ENCODE assay signal across 9 cellular contexts in genomic region chr3:72185549-72186484, GRCh38.
A peak's percentile ranks its signal among the peaks of the same experiment; 100 is the strongest.
DNase-seq lines count a peak whose midpoint lies in the region; ATAC-seq and TF ChIP-seq lines count a peak whose summit lies in the region.
"Had no signal": no experiment of that assay in that cellular context is flagged by ENCODE, and none has a peak within 500 bp of the region (broad histone marks: within the 10 kb centered on the region; RNA-seq: fewer than 3 reads in every experiment).

No MANE protein-coding gene starts in this region.

- CTCF ChIA-PET in MCF 10A (lab: Yijun Ruan, JAX): interaction anchor here (0.7 kb wide), 1 partner anchor 78 kb away, joined by 3 read pairs; no protein-coding TSS in a partner anchor

- H2AFZ ChIP-seq in SU-DHL-6 (ENCODE audit: low read depth, low read length, severe bottlenecking): no peak overlapping the region

- peak overlapping the region; percentile 45 for H3K4me2 ChIP-seq in SU-DHL-6 (ENCODE audit: low read depth, low read length, poor library complexity, severe bottlenecking)

- H3K4me3 Mint-ChIP-seq in MCF 10A (ENCODE audit: unreplicated experiment) (no peak overlapping the region), glutamatergic neuron (ENCODE audit: unreplicated experiment) (peak overlapping the region; percentile 35)

- in situ Hi-C loops in GM13976 (cut with MboI; ENCODE audit: low sequenced_read_pairs, unreplicated experiment): no loop called here

- H3K9ac ChIP-seq in SU-DHL-6 (ENCODE audit: low read length): no peak overlapping the region

- H3K27ac ChIP-seq in breast epithelium (peak overlapping the region in 1 of 2 donors; percentile 58), SU-DHL-6 (ENCODE audit: low read depth, low read length) (peak overlapping the region; percentile 42; the same call in 1 of the 2 replicates), substantia nigra (ENCODE audit: low read depth, low read length, poor library complexity, severe bottlenecking) (peak overlapping the region; percentile 45)

- no peaks in the 10 kb centered on the region for H3F3A ChIP-seq in SU-DHL-6 (ENCODE audit: insufficient read depth)

- no peaks in the 10 kb centered on the region for H3K9me2 ChIP-seq in SU-DHL-6 (replicated peaks; ENCODE audit: insufficient read depth, low read length)

- no TSS peak for BruUV-seq in MCF 10A (replicated peaks; lab: Mats Ljungman, UMichigan)

- H4K20me1 ChIP-seq in SU-DHL-6 (ENCODE audit: low read depth, low read length): no peaks in the 10 kb centered on the region

- ATAC-seq in HG03139 (IDR thresholded peaks at IDR 0.05; ENCODE audit: unreplicated experiment) (no peak), left ventricle myocardium superior (no peak)

- POLR2A ChIA-PET in MCF 10A (lab: Yijun Ruan, JAX): no interaction called here

- no peaks in the 10 kb centered on the region for H3K4me1 ChIP-seq in breast epithelium

- no peak for TF ChIP-seq CTCF in MCF 10A (IDR thresholded peaks at IDR 0.05; ENCODE audit: unreplicated experiment)
- no peak for TF ChIP-seq CTCF in breast epithelium (IDR thresholded peaks at IDR 0.05)
- no peak for TF ChIP-seq CTCF in SU-DHL-6 (IDR thresholded peaks at IDR 0.05; ENCODE audit: insufficient read depth, low read length, poor library complexity, severe bottlenecking)
- no peak for TF ChIP-seq CTCF in glutamatergic neuron (IDR thresholded peaks at IDR 0.05; ENCODE audit: partially characterized antibody, unreplicated experiment)
- no peak for TF ChIP-seq CTCF in GM13976 (IDR thresholded peaks at IDR 0.05; ENCODE audit: borderline replicate concordance, control extremely low read depth, extremely low read depth, insufficient read depth, missing control alignments)

- H3K9me3 ChIP-seq in breast epithelium: no peaks in the 10 kb centered on the region
- no peaks in the 10 kb centered on the region for H3K9me3 ChIP-seq in SU-DHL-6 (ENCODE audit: insufficient read depth, low read length)

- H3K27me3 Mint-ChIP-seq in MCF 10A (ENCODE audit: insufficient read depth, unreplicated experiment) (no peaks in the 10 kb centered on the region), glutamatergic neuron (ENCODE audit: unreplicated experiment) (peaks cover 6% of the 10 kb centered on the region)

- DNase-seq in MCF 10A (ENCODE audit: unreplicated experiment) (peak; percentile 44), breast epithelium (ENCODE audit: low spot score in 2 of 2) (no peak), glutamatergic neuron (peak; percentile 32), substantia nigra (lab: John Stamatoyannopoulos, UW) (no peak), GM13976 (ENCODE audit: low spot score) (no peak), left ventricle myocardium superior (no peak)
- DNase-seq: NCI-H1105 treated with DMSO at 0.1 percent for 48 hours had no signal

- no peak overlapping the region for H3K27ac Mint-ChIP-seq in MCF 10A (ENCODE audit: low read depth, unreplicated experiment)
- H3K27ac Mint-ChIP-seq in glutamatergic neuron (ENCODE audit: unreplicated experiment): peak overlapping the region; percentile 80

- no peaks in the 10 kb centered on the region for H3K27me3 ChIP-seq in breast epithelium
- no peaks in the 10 kb centered on the region for H3K27me3 ChIP-seq in SU-DHL-6 (ENCODE audit: low read length)

- H3K36me3 Mint-ChIP-seq in MCF 10A (ENCODE audit: insufficient read depth, unreplicated experiment) (no peaks in the 10 kb centered on the region), glutamatergic neuron (ENCODE audit: unreplicated experiment) (no peaks in the 10 kb centered on the region)

- H3K79me2 ChIP-seq in SU-DHL-6 (ENCODE audit: insufficient read depth, low read length): no peaks in the 10 kb centered on the region

- H3K36me3 ChIP-seq in breast epithelium (no peaks in the 10 kb centered on the region), SU-DHL-6 (ENCODE audit: low read length) (no peaks in the 10 kb centered on the region)

- no peaks in the 10 kb centered on the region for H3K9me3 Mint-ChIP-seq in MCF 10A (ENCODE audit: unreplicated experiment)
- H3K9me3 Mint-ChIP-seq in glutamatergic neuron (ENCODE audit: unreplicated experiment): no peaks in the 10 kb centered on the region

- H3K4me1 Mint-ChIP-seq in MCF 10A (ENCODE audit: insufficient read depth, unreplicated experiment): peaks cover 11% of the 10 kb centered on the region
- H3K4me1 Mint-ChIP-seq in glutamatergic neuron (ENCODE audit: low read depth, unreplicated experiment): peaks cover 26% of the 10 kb centered on the region

- no peak for TF ChIP-seq POLR2A in breast epithelium (IDR thresholded peaks at IDR 0.05)

- H3K4me3 ChIP-seq in breast epithelium (no peak overlapping the region), SU-DHL-6 (ENCODE audit: insufficient read depth, low read length, poor library complexity, severe bottlenecking) (no peak overlapping the region)

- intact Hi-C loops in MCF 10A (cut with micrococcal nuclease): no loop called here
- intact Hi-C loops in breast epithelium (cut with DNase I; ENCODE audit: low total_unique reads): no loop called here
- intact Hi-C loops in left ventricle myocardium superior (cut with micrococcal nuclease): no loop called here

Comparison
In these comparisons a context has a peak if more than half of its experiments do, and no peak if none do; other contexts are left out.
1. DNase-seq: peak in MCF 10A (single experiment) and glutamatergic neuron (single experiment); none in breast epithelium (0 of 2), substantia nigra (0 of 49), GM13976 (single experiment) and left ventricle myocardium superior (single experiment).